ENCODE assay signal across 21 cellular contexts in the genomic region with DNA sequence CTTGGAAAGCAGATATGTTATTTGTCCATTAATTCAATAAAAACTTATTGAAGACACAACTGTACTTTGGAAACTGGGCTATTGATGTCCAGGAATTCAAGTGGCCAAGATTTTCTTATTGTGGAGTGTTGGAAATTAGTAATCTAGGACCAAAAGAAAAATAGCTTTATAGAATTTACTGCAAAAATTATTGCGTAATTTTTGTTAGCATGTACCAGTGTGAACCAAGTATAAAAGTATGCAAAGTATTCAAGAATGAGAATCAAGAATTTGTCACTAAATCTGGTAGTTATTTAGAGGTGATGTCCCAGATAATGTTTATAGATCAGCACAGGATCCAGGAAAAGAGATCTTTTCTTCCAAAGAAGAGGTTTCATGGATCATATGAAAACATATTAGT.
"Had no signal": no experiment of that assay in that cellular context is flagged by ENCODE, and none has a peak within 500 bp of the region (broad histone marks: within the 10 kb centered on the region; RNA-seq: fewer than 3 reads in every experiment).

No MANE protein-coding gene starts in this region.

- H3K27ac Mint-ChIP-seq: activated CD8-positive, alpha-beta T cell treated with anti-CD3 and anti-CD28 coated beads for 36 hours; activated naive CD8-positive, alpha-beta T cell treated with anti-CD3 and anti-CD28 coated beads, Interleukin-2, amount 10 ng/mL, durations not matched to agents 7 days and 5 days; activated T-cell treated with anti-CD3 and anti-CD28 coated beads, Interleukin-2, amount 50 U/mL, for 24 hours; activated T-helper 2 cell treated with anti-CD3 and anti-CD28 coated beads, Interferon-gamma antibody, Interleukin-2, Interleukin-4, amounts not matched to agents 10 μg/mL and 5 μg/mL and 100 μg/mL, durations not matched to agents 14 hours and 24 hours and 36 hours; nephron progenitor cell; T-cell had no signal

- H3K36me3 Mint-ChIP-seq: activated naive CD8-positive, alpha-beta T cell treated with anti-CD3 and anti-CD28 coated beads, Interleukin-2, amount 10 ng/mL, durations not matched to agents 7 days and 5 days; T-cell had no signal

- H3K4me3 ChIP-seq: left lung, thyroid gland had no signal

- ATAC-seq: activated CD8-positive, alpha-beta T cell treated with anti-CD3 and anti-CD28 coated beads for 36 hours; esophagus mucosa; left lung; T-cell had no signal

- H3K4me3 Mint-ChIP-seq: activated CD8-positive, alpha-beta T cell treated with anti-CD3 and anti-CD28 coated beads for 36 hours; activated naive CD8-positive, alpha-beta T cell treated with anti-CD3 and anti-CD28 coated beads, Interleukin-2, amount 10 ng/mL, durations not matched to agents 7 days and 5 days; activated T-cell treated with anti-CD3 and anti-CD28 coated beads, Interleukin-2, amount 50 U/mL, for 24 hours; nephron progenitor cell; T-cell had no signal

- H3K27ac ChIP-seq: left lung, thyroid gland had no signal

- H3K36me3 ChIP-seq: left lung, thyroid gland had no signal

- H3K4me1 ChIP-seq: left lung, thyroid gland had no signal

- H3K9me3 ChIP-seq: thyroid gland had no signal

- DNase-seq: activated CD4-positive, alpha-beta T cell treated with anti-CD3 and anti-CD28 coated beads for 48 hours; activated CD4-positive, CD25-positive, alpha-beta regulatory T cell; activated CD8-positive, alpha-beta T cell treated with anti-CD3 and anti-CD28 coated beads for 36 hours; activated naive CD4-positive, alpha-beta T cell treated with Interleukin-2 at 50 U/mL for 16 hours; activated naive CD8-positive, alpha-beta T cell treated with anti-CD3 and anti-CD28 coated beads, Interleukin-2, amount 10 ng/mL, durations not matched to agents 7 days and 5 days; activated T-cell treated with anti-CD3 and anti-CD28 coated beads, Interleukin-2, amount 50 U/mL, for 24 hours; anterior cingulate cortex; cerebellar nuclear complex; effector CD4-positive, alpha-beta T cell; foreskin melanocyte; glutamatergic neuron; left lung; nephron progenitor cell; nucleus accumbens; stimulated activated CD4-positive, alpha-beta T cell treated with anti-CD3 and anti-CD28 coated beads, Interleukin-12 subunit alpha, Interleukin-12 subunit beta, amount 100 ng/mL, for 4 hours; stimulated activated CD4-positive, alpha-beta T cell treated with anti-CD3 and anti-CD28 coated beads, Interleukin-2, amount 100 ng/mL, for 24 hours; stimulated activated naive CD4-positive, alpha-beta T cell treated with Interleukin-2 at 50 U/mL for 16 hours; T-cell; thyroid gland had no signal

- H3K27me3 Mint-ChIP-seq: activated CD8-positive, alpha-beta T cell treated with anti-CD3 and anti-CD28 coated beads for 36 hours; activated naive CD8-positive, alpha-beta T cell treated with anti-CD3 and anti-CD28 coated beads, Interleukin-2, amount 10 ng/mL, durations not matched to agents 7 days and 5 days; activated T-cell treated with anti-CD3 and anti-CD28 coated beads, Interleukin-2, amount 50 U/mL, for 24 hours; T-cell had no signal

- H3K9me3 Mint-ChIP-seq: activated T-helper 2 cell treated with anti-CD3 and anti-CD28 coated beads, Interferon-gamma antibody, Interleukin-2, Interleukin-4, amounts not matched to agents 10 μg/mL and 5 μg/mL and 100 μg/mL, durations not matched to agents 14 hours and 24 hours and 36 hours had no signal

- H3K27me3 ChIP-seq: left lung, thyroid gland had no signal

- H3K4me1 Mint-ChIP-seq: activated naive CD8-positive, alpha-beta T cell treated with anti-CD3 and anti-CD28 coated beads, Interleukin-2, amount 10 ng/mL, durations not matched to agents 7 days and 5 days; T-cell had no signal
